ENCODE assay signal across 23 cellular contexts in the genomic region with DNA sequence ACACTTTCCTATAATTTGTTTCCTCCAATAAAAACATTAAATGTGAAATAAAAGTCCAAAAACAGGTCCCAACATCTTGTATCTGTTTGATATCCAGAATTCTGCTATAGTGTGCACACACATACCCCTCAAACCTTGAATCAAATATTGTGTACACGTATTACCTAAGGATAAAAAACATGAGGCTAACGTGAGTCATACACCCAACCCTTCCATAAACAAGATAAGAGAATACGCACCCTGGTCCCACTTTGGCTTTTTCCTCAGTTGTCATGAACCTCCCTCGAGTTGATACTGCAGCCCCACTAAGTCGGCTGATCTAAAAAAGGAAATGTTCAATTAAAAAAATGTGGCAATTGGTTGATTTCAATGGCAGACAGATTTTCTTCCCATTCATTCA. TPM values are rescaled to one million over a fixed set of nuclear protein-coding genes. Genes with fewer than 3 reads are reported as not detected.
DNase-seq lines count a peak whose midpoint lies in the region; ATAC-seq and TF ChIP-seq lines count a peak whose summit lies in the region.
"Had no signal": no experiment of that assay in that cellular context is flagged by ENCODE, and none has a peak within 500 bp of the region (broad histone marks: within the 10 kb centered on the region; RNA-seq: fewer than 3 reads in every experiment).

No MANE protein-coding gene starts in this region.

- intact Hi-C loops in stomach (cut with DNase I; ENCODE audit: low total_unique reads), result no loop called here

- ATAC-seq in activated T-cell treated with anti-CD3 and anti-CD28 coated beads, Interleukin-2, amount 50 U/mL, for 72 hours (replicated peaks in 1 of 2), result no peak
- ATAC-seq in GM19035 (IDR thresholded peaks at IDR 0.05; ENCODE audit: unreplicated experiment), result no peak
- ATAC-seq: heart left ventricle had no signal

- no peak for TF ChIP-seq EP300 in stomach (IDR thresholded peaks at IDR 0.05)

- WGBS in stomach, 5 donors, result 24 to 50% (median 36%) methylated on average over 5 of the region's 5 CpGs

- H3K27me3 Mint-ChIP-seq in activated T-cell treated with anti-CD3 and anti-CD28 coated beads, Interleukin-2, amount 50 U/mL, for 72 hours (ENCODE audit: low read depth), result no peaks in the 10 kb centered on the region
- H3K27me3 Mint-ChIP-seq in activated naive CD8-positive, alpha-beta T cell treated with anti-CD3 and anti-CD28 coated beads for 36 hours, result no peaks in the 10 kb centered on the region
- H3K27me3 Mint-ChIP-seq in chondrocyte (ENCODE audit: low read depth), result no peaks in the 10 kb centered on the region

- H3K9me3 Mint-ChIP-seq in activated T-cell treated with anti-CD3 and anti-CD28 coated beads, Interleukin-2, amount 50 U/mL, for 72 hours, result no peaks in the 10 kb centered on the region
- no peaks in the 10 kb centered on the region for H3K9me3 Mint-ChIP-seq in activated naive CD8-positive, alpha-beta T cell treated with anti-CD3 and anti-CD28 coated beads for 36 hours
- no peaks in the 10 kb centered on the region for H3K9me3 Mint-ChIP-seq in chondrocyte (ENCODE audit: low read depth)

- DNase-seq in activated T-cell treated with anti-CD3 and anti-CD28 coated beads, Interleukin-2, amount 50 U/mL, for 72 hours, result no peak
- DNase-seq in activated T-cell treated with anti-CD3 and anti-CD28 coated beads, Interleukin-2, amount 50 U/mL, for 1 hour, result no peak
- DNase-seq in activated naive CD8-positive, alpha-beta T cell treated with anti-CD3 and anti-CD28 coated beads for 36 hours, result no peak
- DNase-seq in epithelial cell of prostate (ENCODE audit: low read depth, low spot score), result no peak
- no peak for DNase-seq in stomach
- DNase-seq in chondrocyte (ENCODE audit: low spot score), result no peak
- no peak for DNase-seq in stimulated activated CD4-positive, alpha-beta T cell treated with anti-CD3 and anti-CD28 coated beads, Interleukin-2, amount 100 ng/mL, for 48 hours
- DNase-seq: amygdala; C1 segment of cervical spinal cord; effector CD8-positive, alpha-beta T cell; GF-D8; GM23248; heart left ventricle; MG63; NCI-H1436; NCI-H2171; SHP77 treated with DMSO at 0.1 percent for 48 hours; upper lobe of left lung had no signal

- no peaks in the 10 kb centered on the region for H3K27me3 ChIP-seq in stomach
- H3K27me3 ChIP-seq: heart left ventricle, MG63, neutrophil, upper lobe of left lung had no signal

- H3K4me3 Mint-ChIP-seq in activated T-cell treated with anti-CD3 and anti-CD28 coated beads, Interleukin-2, amount 50 U/mL, for 72 hours, result no peak overlapping the region
- H3K4me3 Mint-ChIP-seq in activated naive CD8-positive, alpha-beta T cell treated with anti-CD3 and anti-CD28 coated beads for 36 hours, result no peak overlapping the region
- no peak overlapping the region for H3K4me3 Mint-ChIP-seq in chondrocyte (ENCODE audit: unreplicated experiment)

- TF ChIP-seq POLR2A in stomach (IDR thresholded peaks at IDR 0.05), result no peak

- H3K27ac Mint-ChIP-seq in activated T-cell treated with anti-CD3 and anti-CD28 coated beads, Interleukin-2, amount 50 U/mL, for 72 hours, result peak overlapping the region; percentile 64
- H3K27ac Mint-ChIP-seq in activated naive CD8-positive, alpha-beta T cell treated with anti-CD3 and anti-CD28 coated beads for 36 hours, result peak overlapping the region; percentile 22
- H3K27ac Mint-ChIP-seq in chondrocyte (ENCODE audit: unreplicated experiment), result no peak overlapping the region

- H3K4me1 ChIP-seq in stomach, result peaks cover 44 to 69% (median 56%) of the 10 kb centered on the region in 4 donors

- H3K36me3 Mint-ChIP-seq in activated T-cell treated with anti-CD3 and anti-CD28 coated beads, Interleukin-2, amount 50 U/mL, for 72 hours (ENCODE audit: insufficient read depth in 2 of 2), result peaks cover 12 to 52% of the 10 kb centered on the region in 2 donors
- peaks cover 39% of the 10 kb centered on the region for H3K36me3 Mint-ChIP-seq in activated naive CD8-positive, alpha-beta T cell treated with anti-CD3 and anti-CD28 coated beads for 36 hours
- H3K36me3 Mint-ChIP-seq in chondrocyte (ENCODE audit: low read depth), result peaks cover 31% of the 10 kb centered on the region

- no peaks in the 10 kb centered on the region for H3K9me3 ChIP-seq in stomach
- H3K9me3 ChIP-seq: heart left ventricle, MG63, neutrophil, upper lobe of left lung had no signal

- TF ChIP-seq CTCF in stomach (IDR thresholded peaks at IDR 0.05) (no peak), chondrocyte (IDR thresholded peaks at IDR 0.05) (no peak)

- H3K4me3 ChIP-seq in stomach, result peak overlapping the region in 1 of 4 donors; percentile 6
- H3K4me3 ChIP-seq: GM23248, heart left ventricle, MG63, upper lobe of left lung had no signal

- peaks cover 44% of the 10 kb centered on the region for H3K4me1 Mint-ChIP-seq in activated T-cell treated with anti-CD3 and anti-CD28 coated beads, Interleukin-2, amount 50 U/mL, for 72 hours (ENCODE audit: low read depth)
- peaks cover 39% of the 10 kb centered on the region for H3K4me1 Mint-ChIP-seq in activated naive CD8-positive, alpha-beta T cell treated with anti-CD3 and anti-CD28 coated beads for 36 hours
- H3K4me1 Mint-ChIP-seq in chondrocyte (ENCODE audit: low read depth), result peaks cover 30% of the 10 kb centered on the region

- peaks cover 63 to 94% (median 91%) of the 10 kb centered on the region in 4 donors for H3K36me3 ChIP-seq in stomach

- H3K27ac ChIP-seq in epithelial cell of prostate (peak overlapping the region; percentile 92), stomach (peak overlapping the region in 3 of 5 donors; percentile 57 to 96 (median 94))
- H3K27ac ChIP-seq: GM23248, heart left ventricle, neutrophil, upper lobe of left lung had no signal

RNA-seq across cellular contexts. Expression of gene KHDC4, which starts 5.2 kb away (rescaled TPM):
- 10 to 100 TPM; 93.3 to 98.7 TPM for total RNA-seq in activated T-cell treated with anti-CD3 and anti-CD28 coated beads, Interleukin-2, amount 50 U/mL, for 72 hours
- 10 to 100 TPM; 53.2 to 54.7 TPM for total RNA-seq in activated naive CD8-positive, alpha-beta T cell treated with anti-CD3 and anti-CD28 coated beads for 36 hours
- total RNA-seq in stomach (100 to 1,000 TPM in 2 of 5 donors, 10 to 100 TPM in 3; 49.2 to 126 (median 78.4) TPM), chondrocyte (32.3 to 43.2 TPM (median 35.2 TPM) in 3 replicates)
- polyA plus RNA-seq in stomach, result 10 to 100 TPM in 1 of 3 donors, 1 to 10 TPM in 2; 4.9 to 26.1 (median 9.3) TPM

RNA-seq across cellular contexts. Expression of gene RXFP4, which starts 12.4 kb away (rescaled TPM):
- total RNA-seq in activated T-cell treated with anti-CD3 and anti-CD28 coated beads, Interleukin-2, amount 50 U/mL, for 72 hours, result not detected
- total RNA-seq in activated naive CD8-positive, alpha-beta T cell treated with anti-CD3 and anti-CD28 coated beads for 36 hours, result under 1 TPM in 1 of 2 experiments, not detected in 1; 0.16 TPM
- total RNA-seq in stomach (10 to 100 TPM in 1 of 5 donors, not detected in 4; 50.4 TPM), chondrocyte (not detected in 3 replicates)
- not detected for polyA plus RNA-seq in stomach
- total RNA-seq: GM23248, heart left ventricle, liver, pulmonary artery endothelial cell, skeletal muscle tissue, upper lobe of left lung had no signal
- polyA plus RNA-seq: liver had no signal

RNA-seq across cellular contexts. Expression of gene RIT1, which starts 17.9 kb away (rescaled TPM):
- total RNA-seq in activated T-cell treated with anti-CD3 and anti-CD28 coated beads, Interleukin-2, amount 50 U/mL, for 72 hours, result 10 to 100 TPM; 31.7 to 33.8 TPM
- 10 to 100 TPM; 19.4 to 20.0 TPM for total RNA-seq in activated naive CD8-positive, alpha-beta T cell treated with anti-CD3 and anti-CD28 coated beads for 36 hours
- 100 to 1,000 TPM in 1 of 5 donors, 10 to 100 TPM in 3, not detected in 1; 23.9 to 108 (median 48.2) TPM for total RNA-seq in stomach
- polyA plus RNA-seq in stomach, result 10 to 100 TPM; 13.1 to 14.1 (median 13.8) TPM
- total RNA-seq in chondrocyte, result 39.8 to 52.2 TPM (median 51.4 TPM) in 3 replicates

RNA-seq across cellular contexts. Expression of gene ARHGEF2, which starts 49.3 kb away (rescaled TPM):
- 100 to 1,000 TPM; 152 to 163 TPM for total RNA-seq in activated T-cell treated with anti-CD3 and anti-CD28 coated beads, Interleukin-2, amount 50 U/mL, for 72 hours
- total RNA-seq in activated naive CD8-positive, alpha-beta T cell treated with anti-CD3 and anti-CD28 coated beads for 36 hours, result 100 to 1,000 TPM; 135 to 148 TPM
- total RNA-seq in stomach (100 to 1,000 TPM in 3 of 5 donors, 10 to 100 TPM in 2; 34.8 to 376 (median 180) TPM), chondrocyte (50.0 to 214 TPM (median 203 TPM) in 3 replicates)
- polyA plus RNA-seq in stomach, result 10 to 100 TPM; 20.4 to 27.6 (median 24.7) TPM
